ENCODE assay signal across 12 cellular contexts in genomic region chr2:20346565-20347127, GRCh38. TPM values are rescaled to one million over a fixed set of nuclear protein-coding genes. Genes with fewer than 3 reads are reported as not detected.
DNase-seq lines count a peak whose midpoint lies in the region; ATAC-seq and TF ChIP-seq lines count a peak whose summit lies in the region.
"Had no signal": no experiment of that assay in that cellular context is flagged by ENCODE, and none has a peak within 500 bp of the region (broad histone marks: within the 10 kb centered on the region; RNA-seq: fewer than 3 reads in every experiment).

No MANE protein-coding gene starts in this region.

- H3K4me2 ChIP-seq in GM23338 (peak overlapping the region; percentile 78), PC-3 (ENCODE audit: low read length) (peak overlapping the region; percentile 68), trophoblast cell (ENCODE audit: low read length) (no peak overlapping the region)

- H4K20me1 ChIP-seq in GM23338 (replicated peaks; ENCODE audit: insufficient read depth) (peaks cover 65% of the 10 kb centered on the region), PC-3 (ENCODE audit: low read length) (peaks cover 69% of the 10 kb centered on the region)

- H3K27me3 ChIP-seq in GM23338 (ENCODE audit: insufficient read depth) (no peaks in the 10 kb centered on the region), PC-3 (ENCODE audit: low read length) (no peaks in the 10 kb centered on the region), trophoblast cell (ENCODE audit: insufficient read depth, low read length) (no peaks in the 10 kb centered on the region)

- H4K91ac ChIP-seq in trophoblast cell (ENCODE audit: low read depth, low read length) = no peak overlapping the region

- DNase-seq in GM23338 (ENCODE audit: low spot score) (no peak), PC-3 (no peak), endothelial cell (ENCODE audit: low spot score) (no peak), trophoblast cell (no peak), NCI-H69 (lab: John Stamatoyannopoulos, UW) (no peak), NCI-H2029 treated with DMSO at 0.1 percent for 48 hours (lab: John Stamatoyannopoulos, UW) (no peak), KG1 (lab: John Stamatoyannopoulos, UW) (no peak)
- DNase-seq: DMS53, erythroblast, NCI-H1105, NCI-H82 had no signal

- no CpG with 5 or more reads among the region's 2 CpGs for WGBS in trophoblast cell (ENCODE audit: extremely low coverage, insufficient coverage, insufficient read length)

- TF ChIP-seq CTCF in GM23338 (conservative IDR thresholded peaks at IDR 0.05; ENCODE audit: low read depth in 2 of 2) (no peak), PC-3 (conservative IDR thresholded peaks at IDR 0.05; ENCODE audit: low read depth, low read length) (no peak), endothelial cell (IDR thresholded peaks at IDR 0.05; ENCODE audit: unreplicated experiment) (no peak)

- no peak overlapping the region for H3K9ac ChIP-seq in PC-3 (ENCODE audit: low read length)
- H3K9ac ChIP-seq in trophoblast cell (ENCODE audit: low read length) = no peak overlapping the region

- H3F3A ChIP-seq in GM23338 (replicated peaks; ENCODE audit: low read depth) (peaks cover 7% of the 10 kb centered on the region; the same call in 1 of the 2 replicates), PC-3 (ENCODE audit: low read length, unreplicated experiment) (no peaks in the 10 kb centered on the region)

- peaks cover 8% of the 10 kb centered on the region for H3K27me3 Mint-ChIP-seq in GM23338 (ENCODE audit: insufficient read depth, low read depth, poor library complexity)
- H3K27me3 Mint-ChIP-seq in endothelial cell (ENCODE audit: unreplicated experiment) = no peaks in the 10 kb centered on the region

- ATAC-seq in GM23338 (no peak), PC-3 (no peak), GM21515 (IDR thresholded peaks at IDR 0.05; ENCODE audit: unreplicated experiment) (no peak)

- no peak overlapping the region for H3K4me3 Mint-ChIP-seq in GM23338
- H3K4me3 Mint-ChIP-seq in endothelial cell (ENCODE audit: unreplicated experiment) = no peak overlapping the region

- H4K8ac ChIP-seq in trophoblast cell (ENCODE audit: low read depth, low read length) = no peak overlapping the region

- peaks cover 15% of the 10 kb centered on the region for H3K79me1 ChIP-seq in trophoblast cell (ENCODE audit: low read length)

- H3K27ac Mint-ChIP-seq in GM23338 (no peak overlapping the region), endothelial cell (ENCODE audit: unreplicated experiment) (peak overlapping the region; percentile 5)

- H3K79me2 ChIP-seq in GM23338 (replicated peaks; ENCODE audit: insufficient read depth) = peaks cover 86% of the 10 kb centered on the region
- H3K79me2 ChIP-seq in PC-3 (ENCODE audit: low read length) = peaks cover 89% of the 10 kb centered on the region
- H3K79me2 ChIP-seq in trophoblast cell (ENCODE audit: control insufficient read depth, insufficient read depth, low read length, poor library complexity) = peaks cover 44% of the 10 kb centered on the region

- no TSS peak for BruUV-seq in PC-3 (replicated peaks; lab: Mats Ljungman, UMichigan)

- no peak overlapping the region for H4K12ac ChIP-seq in trophoblast cell (ENCODE audit: low read depth, low read length)

- peaks cover 32% of the 10 kb centered on the region for H3K4me1 Mint-ChIP-seq in GM23338
- peaks cover 30% of the 10 kb centered on the region for H3K4me1 Mint-ChIP-seq in endothelial cell (ENCODE audit: unreplicated experiment)

- H2BK12ac ChIP-seq in trophoblast cell (ENCODE audit: low read length) = no peak overlapping the region

- no peaks in the 10 kb centered on the region for H3K36me3 ChIP-seq in GM23338 (ENCODE audit: insufficient read depth)
- H3K36me3 ChIP-seq in PC-3 (ENCODE audit: low read depth, low read length) = peaks cover 3% of the 10 kb centered on the region; the same call in 1 of the 2 replicates
- H3K36me3 ChIP-seq in trophoblast cell (ENCODE audit: control insufficient read depth in 1 of 2, insufficient read depth in 2 of 2, low read length in 2 of 2) = no peaks in the 10 kb centered on the region

- POLR2A ChIA-PET in PC-3 (lab: Charles Lee; ENCODE audit: unreplicated experiment) = interaction anchor here (0.7 kb wide), 1 partner anchor 228 kb away, joined by 4 read pairs; no protein-coding TSS in a partner anchor

- no peak overlapping the region for H3K27ac ChIP-seq in GM23338 (ENCODE audit: low read depth)
- no peak overlapping the region for H3K27ac ChIP-seq in PC-3 (ENCODE audit: low read length)
- no peak overlapping the region for H3K27ac ChIP-seq in trophoblast cell (ENCODE audit: low read depth, low read length)

- H3K4me1 ChIP-seq in GM23338 (ENCODE audit: insufficient read depth) = peaks cover 39% of the 10 kb centered on the region
- peaks cover 28% of the 10 kb centered on the region for H3K4me1 ChIP-seq in PC-3 (ENCODE audit: insufficient read depth, low read length)
- peaks cover 4 to 17% of the 10 kb centered on the region in 2 experiments for H3K4me1 ChIP-seq in trophoblast cell (ENCODE audit: control insufficient read depth in 1 of 2, insufficient read depth in 2 of 2, low read length in 2 of 2)

- no peak overlapping the region for H3K18ac ChIP-seq in trophoblast cell (ENCODE audit: low read length)

- CTCF ChIA-PET in PC-3 (lab: Charles Lee) = no interaction called here

- no peak overlapping the region for H2BK5ac ChIP-seq in trophoblast cell (ENCODE audit: low read depth, low read length, poor library complexity)

- no peaks in the 10 kb centered on the region for H3K9me3 Mint-ChIP-seq in GM23338
- no peaks in the 10 kb centered on the region for H3K9me3 Mint-ChIP-seq in endothelial cell (ENCODE audit: unreplicated experiment)

- H2AFZ ChIP-seq in GM23338 (no peak overlapping the region), PC-3 (ENCODE audit: low read length) (no peak overlapping the region), trophoblast cell (ENCODE audit: insufficient read depth, low read length, poor library complexity) (no peak overlapping the region)

- H3K9me3 ChIP-seq in PC-3 (ENCODE audit: low read length) (no peaks in the 10 kb centered on the region), trophoblast cell (ENCODE audit: insufficient read depth, low read depth, low read length) (no peaks in the 10 kb centered on the region)

- H3K14ac ChIP-seq in trophoblast cell (ENCODE audit: low read length) = no peak overlapping the region

- H3K4me3 ChIP-seq in GM23338 = peak overlapping the region; percentile 36; the same call in 1 of the 2 replicates
- H3K4me3 ChIP-seq in PC-3 (ENCODE audit: low read length) = 0 out of 2 replicates have a peak overlapping the region, but pooled peaks have one; percentile 30
- no peak overlapping the region for H3K4me3 ChIP-seq in trophoblast cell (ENCODE audit: low read depth, low read length)

- H3K9me2 ChIP-seq in GM23338 (ENCODE audit: insufficient read depth) = no peaks in the 10 kb centered on the region
- no peaks in the 10 kb centered on the region for H3K9me2 ChIP-seq in PC-3 (replicated peaks; ENCODE audit: low read length)

- no peak overlapping the region for H2AK5ac ChIP-seq in trophoblast cell (ENCODE audit: low read length)

- intact Hi-C loops in PC-3 (cut with micrococcal nuclease) = no loop called here

- H3K36me3 Mint-ChIP-seq in GM23338 (ENCODE audit: low read depth) (peaks cover 14% of the 10 kb centered on the region), endothelial cell (ENCODE audit: low read depth, unreplicated experiment) (no peaks in the 10 kb centered on the region)

- peak overlapping the region; percentile 98 for H3K4ac ChIP-seq in trophoblast cell (ENCODE audit: low read depth, low read length)

- no peak overlapping the region for H3K23ac ChIP-seq in trophoblast cell (ENCODE audit: low read length)

- no peak overlapping the region for H2BK120ac ChIP-seq in trophoblast cell (ENCODE audit: insufficient read depth, low read length, poor library complexity)

TF ChIP-seq in GM23338, 12 proteins besides CTCF, POLR2A, EP300 and RAD21 (continues in another document):
- TF ChIP-seq ETS1 (IDR thresholded peaks at IDR 0.05) (no peak), REST (IDR thresholded peaks at IDR 0.05; ENCODE audit: unreplicated experiment) (no peak), CREB1 (CRISPR knock-in tag; IDR thresholded peaks at IDR 0.05; ENCODE audit: low read depth) (no peak), ZNF331 (CRISPR knock-in tag; IDR thresholded peaks at IDR 0.05; ENCODE audit: low read depth) (no peak)

RNA-seq across cellular contexts. Expression of gene PUM2, which starts 4.0 kb away (rescaled TPM):
- 84.2 and 94.1 TPM in 2 replicates for total RNA-seq in GM23338 (2014; rRNA removed; shearing (Covaris generic))
- polyA plus RNA-seq in GM23338 (2016; fragmentation: Nextera tagmentation; extraction: Ambion mirVana) = 27.8 and 29.9 TPM in 2 replicates
- total RNA-seq in PC-3 (2014; rRNA removed) (14.9 and 25.3 TPM in 2 replicates), endothelial cell (ENCODE audit: unreplicated experiment) (75.3 TPM)
- polyA plus RNA-seq in trophoblast cell (2013) = 48.9 and 50.0 TPM in 2 replicates
